9 cellular contexts compared by ENCODE assay signal in genomic region chr7:86252406-86252805, GRCh38.
"Had no signal": no experiment of that assay in that cellular context is flagged by ENCODE, and none has a peak within 500 bp of the region (broad histone marks: within the 10 kb centered on the region; RNA-seq: fewer than 3 reads in every experiment).

No MANE protein-coding gene starts in this region.

- H3K4me1 ChIP-seq: HAP-1 had no signal

- FAIRE-seq: H54, HepG2 had no signal

- H3K27me3 Mint-ChIP-seq: IgD-negative memory B cell had no signal

- H3K9me3 ChIP-seq: HAP-1 had no signal

- H3K4me3 Mint-ChIP-seq: HFFc6, IgD-negative memory B cell had no signal

- H3K4me3 ChIP-seq: HAP-1 had no signal

- H3K27ac ChIP-seq: HL-60 had no signal

- H3K27ac Mint-ChIP-seq: HFFc6, IgD-negative memory B cell had no signal

- H3K36me3 ChIP-seq: HAP-1 had no signal

- H3K4me1 Mint-ChIP-seq: IgD-negative memory B cell had no signal

- DNase-seq: GOT3, HFFc6, KBM-7 had no signal

- ATAC-seq: HCT116, HepG2 had no signal
